In the genomic region with DNA sequence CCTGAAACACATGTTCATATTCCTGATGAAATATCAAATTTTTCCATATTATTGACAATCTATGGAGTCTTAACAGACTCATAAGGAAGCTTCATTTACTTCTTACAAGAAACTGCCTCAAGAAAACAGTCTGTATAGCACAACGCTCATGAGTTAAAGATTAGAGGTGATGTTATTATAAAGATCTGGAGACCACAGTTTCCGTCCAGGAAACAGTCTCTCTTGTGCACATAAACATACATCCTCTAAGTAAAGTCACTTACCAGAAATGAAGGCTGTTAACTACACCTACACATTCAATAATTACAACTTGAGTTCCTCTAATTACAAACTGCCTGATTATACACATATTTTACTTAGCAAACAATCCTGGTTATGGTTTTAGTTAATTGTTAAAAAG, we compare ENCODE assay signal across 13 cellular contexts.
DNase-seq lines count a peak whose midpoint lies in the region; ATAC-seq and TF ChIP-seq lines count a peak whose summit lies in the region.
"Had no signal": no experiment of that assay in that cellular context is flagged by ENCODE, and none has a peak within 500 bp of the region (broad histone marks: within the 10 kb centered on the region; RNA-seq: fewer than 3 reads in every experiment).

No MANE protein-coding gene starts in this region.

- DNase-seq in CD4-positive, CD25-positive, alpha-beta regulatory T cell = peak in 2 of 3 donors; percentile 73 to 91
- DNase-seq in activated CD4-positive, alpha-beta memory T cell treated with anti-CD3 and anti-CD28 coated beads for 36 hours = no peak
- DNase-seq in lower lobe of right lung (no peak), foreskin melanocyte (no peak), PC-3 (no peak), uterus (no peak), cardiac septum (ENCODE audit: low spot score) (no peak)
- DNase-seq: amygdala, GM23248, NCI-H1694 treated with DMSO at 0.1 percent for 48 hours, NCI-H82 had no signal

- peak overlapping the region; percentile 95 to 98 (median 97) for H3K4me3 Mint-ChIP-seq in CD4-positive, CD25-positive, alpha-beta regulatory T cell
- H3K4me3 Mint-ChIP-seq in activated CD4-positive, alpha-beta memory T cell treated with anti-CD3 and anti-CD28 coated beads for 36 hours = peak overlapping the region; percentile 86

- POLR2A ChIA-PET in activated CD4-positive, alpha-beta memory T cell treated with anti-CD3 and anti-CD28 coated beads for 36 hours (lab: Charles Lee) = interaction anchor here (0.8 kb wide), 1 partner anchor 16 kb away, joined by 7 read pairs; no protein-coding TSS in a partner anchor
- POLR2A ChIA-PET in PC-3 (lab: Charles Lee; ENCODE audit: unreplicated experiment) = no interaction called here

- no peaks in the 10 kb centered on the region for H3K9me2 ChIP-seq in PC-3 (replicated peaks; ENCODE audit: low read length)

- no peaks in the 10 kb centered on the region for H3K79me2 ChIP-seq in PC-3 (ENCODE audit: low read length)

- no peaks in the 10 kb centered on the region for H3K9me3 ChIP-seq in CD4-positive, CD25-positive, alpha-beta regulatory T cell (ENCODE audit: control insufficient read depth in 2 of 2, low read length in 2 of 2)
- H3K9me3 ChIP-seq in lower lobe of right lung (no peaks in the 10 kb centered on the region), PC-3 (ENCODE audit: low read length) (no peaks in the 10 kb centered on the region), uterus (no peaks in the 10 kb centered on the region)

- ATAC-seq in CD4-positive, CD25-positive, alpha-beta regulatory T cell (ENCODE audit: low read depth in 2 of 2) = peak; percentile 99 to 100
- ATAC-seq in GM21825 (IDR thresholded peaks at IDR 0.05; ENCODE audit: unreplicated experiment) (peak; percentile 64), lower lobe of right lung (no peak), PC-3 (no peak)
- ATAC-seq: left lobe of liver had no signal

- peak overlapping the region; percentile 93 to 100 (median 94) for H3K27ac Mint-ChIP-seq in CD4-positive, CD25-positive, alpha-beta regulatory T cell
- peak overlapping the region; percentile 92 for H3K27ac Mint-ChIP-seq in activated CD4-positive, alpha-beta memory T cell treated with anti-CD3 and anti-CD28 coated beads for 36 hours

- peak overlapping the region; percentile 79 for H3K27ac ChIP-seq in CD4-positive, CD25-positive, alpha-beta regulatory T cell (ENCODE audit: insufficient read depth, low read length, poor library complexity, severe bottlenecking)
- H3K27ac ChIP-seq in lower lobe of right lung (no peak overlapping the region), PC-3 (ENCODE audit: low read length) (no peak overlapping the region), uterus (no peak overlapping the region)
- H3K27ac ChIP-seq: GM23248 had no signal

- H3K4me1 Mint-ChIP-seq in CD4-positive, CD25-positive, alpha-beta regulatory T cell = peaks cover 43 to 68% (median 56%) of the 10 kb centered on the region in 4 donors
- peaks cover 70% of the 10 kb centered on the region for H3K4me1 Mint-ChIP-seq in activated CD4-positive, alpha-beta memory T cell treated with anti-CD3 and anti-CD28 coated beads for 36 hours (ENCODE audit: low read depth)

- H3K4me3 ChIP-seq in CD4-positive, CD25-positive, alpha-beta regulatory T cell (ENCODE audit: low read depth, low read length) = peak overlapping the region; percentile 99
- H3K4me3 ChIP-seq in lower lobe of right lung (peak overlapping the region; percentile 24), PC-3 (ENCODE audit: low read length) (no peak overlapping the region), uterus (no peak overlapping the region)
- H3K4me3 ChIP-seq: GM23248 had no signal

- H2AFZ ChIP-seq in PC-3 (ENCODE audit: low read length) = no peak overlapping the region
- H2AFZ ChIP-seq: GM23248 had no signal

- H3K4me2 ChIP-seq in PC-3 (ENCODE audit: low read length) = no peak overlapping the region

- peaks cover 22% of the 10 kb centered on the region for H3K36me3 Mint-ChIP-seq in CD4-positive, CD25-positive, alpha-beta regulatory T cell
- peaks cover 26% of the 10 kb centered on the region for H3K36me3 Mint-ChIP-seq in activated CD4-positive, alpha-beta memory T cell treated with anti-CD3 and anti-CD28 coated beads for 36 hours

- no TSS peak for BruUV-seq in PC-3 (replicated peaks; lab: Mats Ljungman, UMichigan)

- H3K27me3 ChIP-seq in CD4-positive, CD25-positive, alpha-beta regulatory T cell (ENCODE audit: control insufficient read depth, insufficient read depth, low read length) = no peaks in the 10 kb centered on the region
- H3K27me3 ChIP-seq in lower lobe of right lung (ENCODE audit: low read depth) (no peaks in the 10 kb centered on the region), PC-3 (ENCODE audit: low read length) (no peaks in the 10 kb centered on the region), uterus (no peaks in the 10 kb centered on the region)

- no peak for TF ChIP-seq CTCF in lower lobe of right lung (IDR thresholded peaks at IDR 0.05)
- no peak for TF ChIP-seq CTCF in PC-3 (conservative IDR thresholded peaks at IDR 0.05; ENCODE audit: low read depth, low read length)
- no peak for TF ChIP-seq CTCF in uterus (IDR thresholded peaks at IDR 0.05)

- no peaks in the 10 kb centered on the region for H3K27me3 Mint-ChIP-seq in CD4-positive, CD25-positive, alpha-beta regulatory T cell
- H3K27me3 Mint-ChIP-seq in activated CD4-positive, alpha-beta memory T cell treated with anti-CD3 and anti-CD28 coated beads for 36 hours = no peaks in the 10 kb centered on the region

- intact Hi-C loops in activated CD4-positive, alpha-beta memory T cell treated with anti-CD3 and anti-CD28 coated beads for 36 hours (cut with micrococcal nuclease) = loop anchor here (1.0 to 10.0 kb wide), 5 partner anchors 15 to 947 kb away; partner anchors contain the start of genes IRF1 and RAPGEF6
- intact Hi-C loops in lower lobe of right lung (cut with DNase I) = no loop called here
- intact Hi-C loops in PC-3 (cut with micrococcal nuclease) = no loop called here
- intact Hi-C loops in uterus (cut with DNase I; ENCODE audit: low total_unique reads) = no loop called here
- intact Hi-C loops in cardiac septum (cut with DNase I) = no loop called here

- no peaks in the 10 kb centered on the region for H3K36me3 ChIP-seq in CD4-positive, CD25-positive, alpha-beta regulatory T cell (ENCODE audit: control insufficient read depth, insufficient read depth, low read length)
- no peaks in the 10 kb centered on the region for H3K36me3 ChIP-seq in lower lobe of right lung
- H3K36me3 ChIP-seq in PC-3 (ENCODE audit: low read depth, low read length) = no peaks in the 10 kb centered on the region
- H3K36me3 ChIP-seq in uterus = no peaks in the 10 kb centered on the region

- H3K9ac ChIP-seq in PC-3 (ENCODE audit: low read length) = no peak overlapping the region
- H3K9ac ChIP-seq: GM23248 had no signal

- no peaks in the 10 kb centered on the region for H3K9me3 Mint-ChIP-seq in CD4-positive, CD25-positive, alpha-beta regulatory T cell
- H3K9me3 Mint-ChIP-seq in activated CD4-positive, alpha-beta memory T cell treated with anti-CD3 and anti-CD28 coated beads for 36 hours = no peaks in the 10 kb centered on the region

- peaks cover 66% of the 10 kb centered on the region for H3K4me1 ChIP-seq in CD4-positive, CD25-positive, alpha-beta regulatory T cell (ENCODE audit: control insufficient read depth, insufficient read depth, low read length, poor library complexity, severe bottlenecking)
- no peaks in the 10 kb centered on the region for H3K4me1 ChIP-seq in lower lobe of right lung
- no peaks in the 10 kb centered on the region for H3K4me1 ChIP-seq in PC-3 (ENCODE audit: insufficient read depth, low read length)
- H3K4me1 ChIP-seq in uterus = no peaks in the 10 kb centered on the region

- TF ChIP-seq POLR2A in uterus (IDR thresholded peaks at IDR 0.05) = no peak

- H3F3A ChIP-seq in PC-3 (ENCODE audit: low read length, unreplicated experiment) = no peaks in the 10 kb centered on the region

- no peaks in the 10 kb centered on the region for H4K20me1 ChIP-seq in PC-3 (ENCODE audit: low read length)

- CTCF ChIA-PET in activated CD4-positive, alpha-beta memory T cell treated with anti-CD3 and anti-CD28 coated beads for 36 hours (lab: Charles Lee) = interaction anchor here (1.7 kb wide), 1 partner anchor 460 kb away, joined by 4 read pairs; no protein-coding TSS in a partner anchor
- CTCF ChIA-PET in PC-3 (lab: Charles Lee) = no interaction called here

Comparison
In these comparisons a context has a peak if more than half of its experiments do, and no peak if none do; other contexts are left out.
1. ATAC-seq: peak in CD4-positive, CD25-positive, alpha-beta regulatory T cell (2 of 2) and GM21825 (single experiment); none in lower lobe of right lung (0 of 2) and PC-3 (single experiment).
2. DNase-seq: peak in CD4-positive, CD25-positive, alpha-beta regulatory T cell (2 of 3); none in activated CD4-positive, alpha-beta memory T cell treated with anti-CD3 and anti-CD28 coated beads for 36 hours (single experiment), lower lobe of right lung (single experiment), foreskin melanocyte (single experiment), PC-3 (single experiment), uterus (0 of 2) and cardiac septum (single experiment).
3. H3K4me3 ChIP-seq: peak in CD4-positive, CD25-positive, alpha-beta regulatory T cell (single experiment) and lower lobe of right lung (single experiment); none in PC-3 (single experiment) and uterus (0 of 2).